In genomic region chr12:89098390-89099102, GRCh38 we compare ENCODE assay signal across 14 cellular contexts.
A peak's percentile ranks its signal among the peaks of the same experiment; 100 is the strongest.
DNase-seq lines count a peak whose midpoint lies in the region; ATAC-seq and TF ChIP-seq lines count a peak whose summit lies in the region.
"Had no signal": no experiment of that assay in that cellular context is flagged by ENCODE, and none has a peak within 500 bp of the region (broad histone marks: within the 10 kb centered on the region; RNA-seq: fewer than 3 reads in every experiment).

No MANE protein-coding gene starts in this region.

- no peaks in the 10 kb centered on the region for H3K36me3 ChIP-seq in right atrium auricular region
- H3K36me3 ChIP-seq in upper lobe of left lung = no peaks in the 10 kb centered on the region
- H3K36me3 ChIP-seq in sigmoid colon = no peaks in the 10 kb centered on the region
- H3K36me3 ChIP-seq in vagina = no peaks in the 10 kb centered on the region

- no peak overlapping the region for H3K27ac ChIP-seq in right atrium auricular region
- no peak overlapping the region for H3K27ac ChIP-seq in right cardiac atrium (ENCODE audit: low read length)
- no peak overlapping the region for H3K27ac ChIP-seq in upper lobe of left lung
- no peak overlapping the region for H3K27ac ChIP-seq in sigmoid colon
- H3K27ac ChIP-seq in vagina = no peak overlapping the region
- H3K27ac ChIP-seq: dorsolateral prefrontal cortex had no signal

- no peak for TF ChIP-seq CTCF in right atrium auricular region (IDR thresholded peaks at IDR 0.05)
- TF ChIP-seq CTCF in upper lobe of left lung (IDR thresholded peaks at IDR 0.05) = no peak
- TF ChIP-seq CTCF in sigmoid colon (IDR thresholded peaks at IDR 0.05) = no peak
- no peak for TF ChIP-seq CTCF in vagina (IDR thresholded peaks at IDR 0.05)

- 58% methylated on average over 13 of the region's 13 CpGs for WGBS in right cardiac atrium
- 69 to 71% methylated on average over 13 of the region's 13 CpGs for WGBS in upper lobe of left lung, 2 donors
- WGBS in sigmoid colon, 2 donors = 84 to 89% methylated on average over 13 of the region's 13 CpGs

- intact Hi-C loops in Right ventricle myocardium inferior (cut with DNase I) = no loop called here
- intact Hi-C loops in right cardiac atrium (cut with DNase I) = no loop called here
- intact Hi-C loops in sigmoid colon (cut with DNase I) = no loop called here
- intact Hi-C loops in vagina (cut with DNase I) = no loop called here

- DNase-seq in Right ventricle myocardium inferior (ENCODE audit: missing footprints) (peak; percentile 67), right atrium auricular region (ENCODE audit: low spot score) (no peak), UCSD-AML1 (lab: John Stamatoyannopoulos, UW; ENCODE audit: unreplicated experiment) (peak; percentile 10), right cardiac atrium (peak; percentile 23 to 46 (median 31)), upper lobe of left lung (peak; percentile 9 to 21), sigmoid colon (no peak), vagina (ENCODE audit: extremely low spot score in 2 of 2) (no peak)
- no peak for DNase-seq in effector CD8-positive, alpha-beta T cell (lab: John Stamatoyannopoulos, UW)
- DNase-seq: ACHN; activated CD4-positive, alpha-beta T cell treated with anti-CD3 and anti-CD28 coated beads, Interleukin-2, amount 50 U/mL, for 48 hours; activated naive CD4-positive, alpha-beta T cell treated with anti-CD3 and anti-CD28 coated beads, Interleukin-2, amount 50 U/mL, for 16 hours; NCI-H345; stimulated activated CD4-positive, alpha-beta T cell treated with anti-CD3 and anti-CD28 coated beads, Interleukin-4, amount 100 ng/mL, for 1 hour had no signal

- ATAC-seq in Right ventricle myocardium inferior = peak; percentile 57
- peak; percentile 48 to 58 for ATAC-seq in right cardiac atrium
- ATAC-seq in upper lobe of left lung (ENCODE audit: low FRiP score in 2 of 2) = no peak

- no peaks in the 10 kb centered on the region for H3K4me1 ChIP-seq in right atrium auricular region
- H3K4me1 ChIP-seq in right cardiac atrium (ENCODE audit: control insufficient read depth, insufficient read depth, low read length) = no peaks in the 10 kb centered on the region
- H3K4me1 ChIP-seq in upper lobe of left lung = peaks cover 0 to 6% (median 0%) of the 10 kb centered on the region in 4 donors
- H3K4me1 ChIP-seq in sigmoid colon = no peaks in the 10 kb centered on the region
- H3K4me1 ChIP-seq in vagina = no peaks in the 10 kb centered on the region

- no peaks in the 10 kb centered on the region for H3K9me3 ChIP-seq in right atrium auricular region
- no peaks in the 10 kb centered on the region for H3K9me3 ChIP-seq in right cardiac atrium (ENCODE audit: control insufficient read depth, low read length)
- H3K9me3 ChIP-seq in upper lobe of left lung = no peaks in the 10 kb centered on the region
- no peaks in the 10 kb centered on the region for H3K9me3 ChIP-seq in sigmoid colon
- no peaks in the 10 kb centered on the region for H3K9me3 ChIP-seq in vagina

- TF ChIP-seq POLR2A in upper lobe of left lung (IDR thresholded peaks at IDR 0.05) (no peak), sigmoid colon (IDR thresholded peaks at IDR 0.05) (no peak), vagina (IDR thresholded peaks at IDR 0.05) (no peak)

- TF ChIP-seq EP300 in upper lobe of left lung (IDR thresholded peaks at IDR 0.05) (no peak), sigmoid colon (IDR thresholded peaks at IDR 0.05) (no peak)

- H3K4me3 ChIP-seq in right atrium auricular region (no peak overlapping the region), right cardiac atrium (ENCODE audit: low read length) (no peak overlapping the region), upper lobe of left lung (no peak overlapping the region), sigmoid colon (no peak overlapping the region), vagina (no peak overlapping the region)

- H3K27me3 ChIP-seq in right atrium auricular region = no peaks in the 10 kb centered on the region
- H3K27me3 ChIP-seq in right cardiac atrium (ENCODE audit: control insufficient read depth, insufficient read depth) = no peaks in the 10 kb centered on the region
- no peaks in the 10 kb centered on the region for H3K27me3 ChIP-seq in upper lobe of left lung
- H3K27me3 ChIP-seq in sigmoid colon = no peaks in the 10 kb centered on the region
- no peaks in the 10 kb centered on the region for H3K27me3 ChIP-seq in vagina
- H3K27me3 ChIP-seq: dorsolateral prefrontal cortex had no signal

Comparison
In these comparisons a context has a peak if more than half of its experiments do, and no peak if none do; other contexts are left out.
1. DNase-seq: peak in Right ventricle myocardium inferior (single experiment), UCSD-AML1 (single experiment), right cardiac atrium (3 of 3) and upper lobe of left lung (2 of 2); none in right atrium auricular region (single experiment), effector CD8-positive, alpha-beta T cell (single experiment), sigmoid colon (single experiment) and vagina (0 of 2).
2. ATAC-seq: peak in Right ventricle myocardium inferior (single experiment) and right cardiac atrium (2 of 2); none in upper lobe of left lung (0 of 2).